23 cellular contexts compared by ENCODE assay signal in the genomic region with DNA sequence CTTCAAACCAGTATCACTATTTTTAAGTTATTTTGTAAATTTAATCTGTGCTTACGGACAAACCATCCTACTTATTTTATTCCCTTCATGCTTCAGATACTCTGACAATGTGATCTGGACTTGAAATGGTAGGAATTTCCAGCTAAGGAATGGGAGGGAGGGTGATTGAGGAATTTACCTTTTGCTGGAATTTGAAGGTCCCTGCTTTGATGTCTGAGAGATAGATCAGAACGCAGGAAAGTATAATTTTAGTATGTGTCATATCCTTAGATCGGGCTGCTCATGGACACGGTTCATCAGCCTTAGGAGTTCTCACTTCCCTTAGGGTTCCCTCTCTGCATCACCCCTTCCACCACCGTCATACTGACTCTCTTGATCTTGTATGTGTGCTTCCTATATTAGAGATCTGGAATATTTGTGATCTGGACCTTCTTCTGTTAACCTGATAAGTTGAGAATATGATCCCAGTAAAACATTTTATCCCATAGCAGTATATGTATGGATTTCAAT. TPM values are rescaled to one million over a fixed set of nuclear protein-coding genes. Genes with fewer than 3 reads are reported as not detected.
"Had no signal": no experiment of that assay in that cellular context is flagged by ENCODE, and none has a peak within 500 bp of the region (broad histone marks: within the 10 kb centered on the region; RNA-seq: fewer than 3 reads in every experiment).

No MANE protein-coding gene starts in this region.

- H3K9ac ChIP-seq: neural progenitor cell had no signal

- H3K27ac ChIP-seq: breast epithelium, epithelial cell of prostate, lower lobe of right lung, neural progenitor cell, spleen, upper lobe of right lung, WERI-Rb-1 had no signal

- H3K4me3 ChIP-seq: breast epithelium, coronary artery, lower lobe of right lung, neural progenitor cell, spleen, upper lobe of right lung had no signal

- H3K4me2 ChIP-seq: neural progenitor cell had no signal

- H2AFZ ChIP-seq: neural progenitor cell had no signal

- H3K27me3 Mint-ChIP-seq: activated naive CD4-positive, alpha-beta T cell treated with anti-CD3 and anti-CD28 coated beads, Interleukin-2, amount 50 U/mL, for 24 hours had no signal

- FAIRE-seq: keratinocyte, TTC549 had no signal

- H3K9me3 Mint-ChIP-seq: activated naive CD4-positive, alpha-beta T cell treated with anti-CD3 and anti-CD28 coated beads, Interleukin-2, amount 50 U/mL, for 24 hours; endodermal cell; neural progenitor cell had no signal

- H3K9me3 ChIP-seq: breast epithelium, lower lobe of right lung, spleen, upper lobe of right lung had no signal

- DNase-seq: activated CD4-positive, alpha-beta T cell treated with anti-CD3 and anti-CD28 coated beads for 1 hour; activated CD4-positive, alpha-beta T cell treated with anti-CD3 and anti-CD28 coated beads, Interleukin-2, amount 50 U/mL, for 1 hour; activated CD8-positive, alpha-beta T cell treated with anti-CD3 and anti-CD28 coated beads, Interleukin-2, amount 10 ng/mL, durations not matched to agents 7 days and 5 days; activated gamma-delta T cell treated with Interleukin-2 at 50 U/mL for 16 hours; aorta; endodermal cell; lower lobe of right lung; naive B cell; retina; spleen; stimulated activated CD4-positive, alpha-beta T cell treated with anti-CD3 and anti-CD28 coated beads, Interleukin-4, amount 100 ng/mL, for 1 hour; stimulated activated naive CD8-positive, alpha-beta T cell treated with anti-CD3 and anti-CD28 coated beads, Interleukin-15, Interleukin-2, amounts not matched to agents 100 U/mL and 50 U/mL, for 24 hours; T-helper 1 cell; upper lobe of right lung; WERI-Rb-1 had no signal

- H3K4me1 ChIP-seq: breast epithelium, lower lobe of right lung, neural progenitor cell, spleen, upper lobe of right lung had no signal

- H3K4me3 Mint-ChIP-seq: activated CD8-positive, alpha-beta T cell treated with anti-CD3 and anti-CD28 coated beads, Interleukin-2, amount 10 ng/mL, durations not matched to agents 7 days and 5 days; activated naive CD4-positive, alpha-beta T cell treated with anti-CD3 and anti-CD28 coated beads, Interleukin-2, amount 50 U/mL, for 24 hours; endodermal cell; naive B cell; neural progenitor cell had no signal

- H3K4me1 Mint-ChIP-seq: activated naive CD4-positive, alpha-beta T cell treated with anti-CD3 and anti-CD28 coated beads, Interleukin-2, amount 50 U/mL, for 24 hours; endodermal cell; neural progenitor cell had no signal

- H3K27ac Mint-ChIP-seq: activated CD8-positive, alpha-beta T cell treated with anti-CD3 and anti-CD28 coated beads, Interleukin-2, amount 10 ng/mL, durations not matched to agents 7 days and 5 days; activated naive CD4-positive, alpha-beta T cell treated with anti-CD3 and anti-CD28 coated beads, Interleukin-2, amount 50 U/mL, for 24 hours; endodermal cell; neural progenitor cell had no signal

- H3K27me3 ChIP-seq: neural progenitor cell, upper lobe of right lung had no signal

- H3K36me3 ChIP-seq: breast epithelium, neural progenitor cell had no signal

- ATAC-seq: activated CD8-positive, alpha-beta T cell treated with anti-CD3 and anti-CD28 coated beads, Interleukin-2, amount 10 ng/mL, durations not matched to agents 7 days and 5 days; left lobe of liver; lower lobe of right lung; stimulated activated naive CD8-positive, alpha-beta T cell treated with anti-CD3 and anti-CD28 coated beads, Interleukin-15, Interleukin-2, amounts not matched to agents 100 U/mL and 50 U/mL, for 24 hours; upper lobe of right lung had no signal

RNA-seq across cellular contexts. Expression of gene SMARCA1, which starts 33.6 kb away (rescaled TPM):
- total RNA-seq: activated CD8-positive, alpha-beta T cell treated with anti-CD3 and anti-CD28 coated beads, Interleukin-2, amount 10 ng/mL, durations not matched to agents 7 days and 5 days had no signal
